In the genomic region with DNA sequence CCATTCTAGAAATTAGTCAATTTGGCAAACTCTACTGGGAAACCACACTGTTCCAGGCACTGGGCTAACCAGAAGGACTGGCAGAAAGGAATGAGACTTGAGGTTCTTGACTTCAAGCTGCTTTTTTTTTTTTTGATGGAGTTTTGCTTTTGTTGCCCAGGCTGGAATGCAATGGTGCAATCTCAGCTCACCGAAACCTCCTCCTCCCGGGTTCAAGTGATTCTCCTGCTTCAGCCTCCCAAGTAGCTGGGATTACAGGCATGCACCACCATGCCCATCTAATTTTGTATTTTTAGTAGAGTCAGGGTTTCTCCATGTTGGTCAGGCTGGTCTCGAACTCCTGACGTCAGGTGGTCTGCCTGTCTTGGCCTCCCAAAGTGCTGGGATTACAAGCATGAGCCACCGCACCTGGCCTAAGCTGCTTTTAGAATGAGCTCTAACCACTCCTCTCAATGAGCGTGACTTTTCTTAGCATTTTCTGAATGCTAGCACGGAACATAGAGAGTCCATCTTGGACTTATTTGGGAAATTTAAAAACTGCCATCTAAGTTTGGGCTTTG, we compare ENCODE assay signal across 13 cellular contexts. TPM values are rescaled to one million over a fixed set of nuclear protein-coding genes. Genes with fewer than 3 reads are reported as not detected.
"Had no signal": no experiment of that assay in that cellular context is flagged by ENCODE, and none has a peak within 500 bp of the region (broad histone marks: within the 10 kb centered on the region; RNA-seq: fewer than 3 reads in every experiment).

No MANE protein-coding gene starts in this region.

RNA-seq across cellular contexts. Expression of a gene that starts 14.7 kb away (rescaled TPM):
- total RNA-seq: subcutaneous adipose tissue, temporal lobe, upper lobe of right lung, uterus, vagina had no signal

RNA-seq across cellular contexts. Expression of a gene that starts 39.9 kb away (rescaled TPM):
- total RNA-seq: subcutaneous adipose tissue, suprapubic skin, temporal lobe, thoracic aorta, thyroid gland, tibial nerve, transverse colon, upper lobe of left lung, upper lobe of right lung, ureter, urinary bladder, uterus, vagina had no signal
- polyA plus RNA-seq: urinary bladder had no signal
